ENCODE assay signal across 19 cellular contexts in the genomic region with DNA sequence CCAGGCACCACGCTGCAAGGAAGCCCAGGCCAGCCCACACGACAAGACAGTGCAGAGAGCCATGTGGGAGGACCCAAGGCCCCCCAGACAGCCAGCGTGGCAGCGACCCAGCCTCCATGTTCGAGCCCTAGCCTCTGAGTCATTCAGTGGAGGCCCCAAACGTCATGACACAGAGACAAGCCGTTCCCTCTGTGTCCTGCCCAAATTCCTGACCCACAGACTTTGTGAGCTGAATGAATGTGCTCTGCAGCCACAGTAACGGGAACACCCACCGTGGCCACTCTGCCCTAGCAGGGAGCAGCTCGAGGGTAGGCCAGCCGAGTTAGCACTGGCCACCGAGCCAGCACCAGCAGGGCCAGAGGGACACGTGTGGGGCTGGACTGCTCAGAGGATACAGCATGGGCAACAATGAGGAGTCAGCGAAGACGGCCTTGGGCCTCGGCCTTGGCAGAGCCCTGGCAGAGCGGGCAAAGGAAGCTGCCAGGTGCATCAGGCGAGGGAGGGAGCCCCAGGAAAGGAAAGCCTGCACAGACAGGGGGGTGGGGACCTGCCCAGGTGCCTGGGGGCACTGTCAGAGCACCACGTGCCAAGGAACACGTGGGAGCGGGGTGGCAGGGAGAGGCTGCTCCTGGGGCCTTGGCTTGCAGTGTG. TPM values are rescaled to one million over a fixed set of nuclear protein-coding genes. Genes with fewer than 3 reads are reported as not detected.
A peak's percentile ranks its signal among the peaks of the same experiment; 100 is the strongest.
DNase-seq lines count a peak whose midpoint lies in the region; ATAC-seq, FAIRE-seq and TF ChIP-seq lines count a peak whose summit lies in the region.
"Had no signal": no experiment of that assay in that cellular context is flagged by ENCODE, and none has a peak within 500 bp of the region (broad histone marks: within the 10 kb centered on the region; RNA-seq: fewer than 3 reads in every experiment).

No MANE protein-coding gene starts in this region.

- no peaks in the 10 kb centered on the region for H4K20me1 ChIP-seq in HepG2 (ENCODE audit: insufficient read depth, low read length)

- no peak for TF ChIP-seq RAD21 in HepG2 (CRISPR knock-in tag; IDR thresholded peaks at IDR 0.05)

- TF ChIP-seq CTCF in breast epithelium (IDR thresholded peaks at IDR 0.05) (no peak), HepG2 (CRISPR knock-in tag; IDR thresholded peaks at IDR 0.05) (no peak), right atrium auricular region (IDR thresholded peaks at IDR 0.05) (no peak)

- CTCF ChIA-PET in HepG2 (lab: Yijun Ruan, JAX; ENCODE audit: low intra/inter-chr PET ratio, low total read pairs), result interaction anchor here (1.2 kb wide), 1 partner anchor 149 kb away, joined by 3 read pairs; no protein-coding TSS in a partner anchor

- TF ChIP-seq EP300 in HepG2 (IDR thresholded peaks at IDR 0.05; ENCODE audit: low read depth in 2 of 2, low read length in 2 of 2) (no peak), HepG2 (CRISPR knock-in tag; IDR thresholded peaks at IDR 0.05; ENCODE audit: borderline replicate concordance) (no peak)

- in situ Hi-C loops in HepG2 (cut with HindIII; ENCODE audit: extremely low pct_ligation_motif_present, low pct_unique_long_range_greater_than_20kb), result loop anchor here (5.0 kb wide), 1 partner anchor 153 kb away; no protein-coding TSS in a partner anchor

- H2AFZ ChIP-seq in HepG2 (ENCODE audit: low read length), result no peak overlapping the region

- no peaks in the 10 kb centered on the region for H3K79me2 ChIP-seq in HepG2 (ENCODE audit: insufficient read depth, low read length)

- FAIRE-seq in HepG2 (lab: Jason Lieb, UNC), result no peak
- FAIRE-seq: GM18507, GM19239 had no signal

- DNase-seq in LHCN-M2 (ENCODE audit: low read depth), result peak; percentile 15
- peak; percentile 52 to 78 for DNase-seq in breast epithelium (ENCODE audit: low spot score in 2 of 2)
- DNase-seq in HepG2 (ENCODE audit: low spot score), result no peak
- DNase-seq in substantia nigra (lab: John Stamatoyannopoulos, UW), result peak in 14 of 49 donors; percentile 32 to 79 (median 58)
- DNase-seq in right atrium auricular region (ENCODE audit: low spot score), result no peak
- DNase-seq in T-helper 1 cell, result no peak
- DNase-seq in NCI-H2171 treated with DMSO at 0.1 percent for 48 hours (lab: John Stamatoyannopoulos, UW), result no peak
- DNase-seq: dermis blood vessel endothelial cell; DMS153; NCI-H2081 treated with DMSO at 0.1 percent for 48 hours; NCI-H748 treated with DMSO at 0.1 percent for 48 hours; ovary; stimulated activated CD4-positive, alpha-beta T cell treated with anti-CD3 and anti-CD28 coated beads, Interleukin-4, amount 100 ng/mL, for 4 hours; thyroid gland had no signal

- peak overlapping the region; percentile 38 for H3K4me2 ChIP-seq in HepG2 (ENCODE audit: low read depth, low read length)

- TF ChIP-seq POLR2A in breast epithelium (IDR thresholded peaks at IDR 0.05), result no peak
- no peak for TF ChIP-seq POLR2A in HepG2 (IDR thresholded peaks at IDR 0.05; ENCODE audit: insufficient read depth in 1 of 2, low read depth in 2 of 2, low read length in 2 of 2)

- no peak overlapping the region for H3K4me3 ChIP-seq in breast epithelium
- no peak overlapping the region for H3K4me3 ChIP-seq in HepG2 (replicated peaks in 1 of 3; ENCODE audit: insufficient read depth in 1 of 3, low read depth in 2 of 3, low read length in 3 of 3)
- no peak overlapping the region for H3K4me3 ChIP-seq in right atrium auricular region
- H3K4me3 ChIP-seq: esophagus muscularis mucosa, ovary, thyroid gland had no signal

- WGBS in HepG2 (ENCODE audit: low lambda C conversion rate), result 80% methylated on average over 9 of the region's 21 CpGs

- peaks cover 0 to 8% of the 10 kb centered on the region in 2 donors for H3K4me1 ChIP-seq in breast epithelium
- peaks cover 67% of the 10 kb centered on the region for H3K4me1 ChIP-seq in HepG2 (ENCODE audit: insufficient read depth, low read length)
- H3K4me1 ChIP-seq in right atrium auricular region, result peaks cover 0 to 14% of the 10 kb centered on the region in 2 donors

- H3K36me3 ChIP-seq in breast epithelium (no peaks in the 10 kb centered on the region), HepG2 (replicated peaks in 1 of 2; ENCODE audit: control insufficient read depth in 1 of 2, insufficient read depth in 2 of 2, low read length in 2 of 2) (no peaks in the 10 kb centered on the region), right atrium auricular region (no peaks in the 10 kb centered on the region)
- H3K36me3 ChIP-seq: esophagus muscularis mucosa, ovary, thyroid gland had no signal

- ATAC-seq in HepG2, result peak; percentile 24
- no peak for ATAC-seq in HG02623 (IDR thresholded peaks at IDR 0.05; ENCODE audit: unreplicated experiment)
- ATAC-seq: SK-N-SH treated with all-trans-retinoic acid at 6 μM for 48 hours had no signal

- peak overlapping the region; percentile 52 to 57 for H3K27ac ChIP-seq in breast epithelium
- H3K27ac ChIP-seq in HepG2 (ENCODE audit: extremely low read length, insufficient read depth, low read length), result no peak overlapping the region
- H3K27ac ChIP-seq in substantia nigra (ENCODE audit: low read depth, low read length, poor library complexity, severe bottlenecking), result peak overlapping the region; percentile 74
- no peak overlapping the region for H3K27ac ChIP-seq in right atrium auricular region
- H3K27ac ChIP-seq: esophagus muscularis mucosa, ovary, thyroid gland had no signal

- no peaks in the 10 kb centered on the region for H3K9me3 ChIP-seq in breast epithelium
- no peaks in the 10 kb centered on the region for H3K9me3 ChIP-seq in HepG2 (ENCODE audit: low read length)
- H3K9me3 ChIP-seq in right atrium auricular region, result no peaks in the 10 kb centered on the region
- H3K9me3 ChIP-seq: esophagus muscularis mucosa, ovary, thyroid gland had no signal

- BruUV-seq in HepG2 (replicated peaks; lab: Mats Ljungman, UMichigan), result no TSS peak

- H3K27me3 ChIP-seq in breast epithelium (no peaks in the 10 kb centered on the region), HepG2 (ENCODE audit: control insufficient read depth in 1 of 2, insufficient read depth in 2 of 2, low read length in 2 of 2) (no peaks in the 10 kb centered on the region), right atrium auricular region (no peaks in the 10 kb centered on the region)
- H3K27me3 ChIP-seq: esophagus muscularis mucosa, ovary, thyroid gland had no signal

- H3K9ac ChIP-seq in HepG2 (ENCODE audit: insufficient read depth, low read depth, low read length), result peak overlapping the region; percentile 23; the same call in 1 of the 2 replicates

- POLR2A ChIA-PET in HepG2 (lab: Yijun Ruan, JAX), result interaction anchor here (1.2 to 1.3 kb wide), 3 partner anchors 8 to 51 kb away, joined by 4 read pairs; a partner anchor contains a TSS

- intact Hi-C loops in breast epithelium (cut with DNase I; ENCODE audit: low total_unique reads) (loop anchor here (5.0 kb wide), 1 partner anchor 153 kb away; no protein-coding TSS in a partner anchor), HepG2 (cut with micrococcal nuclease; ENCODE audit: unreplicated experiment) (loop anchor here (5.0 kb wide), 1 partner anchor 38 kb away; no protein-coding TSS in a partner anchor)

RNA-seq across cellular contexts. Expression of a gene that starts 8.6 kb away (rescaled TPM):
- total RNA-seq in LHCN-M2 (2014; rRNA removed), result 29.6 and 35.6 TPM in 2 replicates
- 14.1 TPM for polyA plus RNA-seq in LHCN-M2 (2012)
- total RNA-seq in breast epithelium, result 10 to 100 TPM; 18.9 to 23.6 (median 19.8) TPM
- 18.7 and 20.9 TPM in 2 replicates for total RNA-seq in HepG2 (2016; rRNA removed; fragmentation: Illumina TruSeq; extraction: Trizol)
- total RNA-seq in HepG2 (2016; cell fraction: cytosol; rRNA removed; fragmentation: Illumina TruSeq; extraction: Trizol; ENCODE audit: low read depth), result 4.7 and 6.1 TPM in 2 replicates
- 19.1 and 20.1 TPM in 2 replicates for total RNA-seq in HepG2 (2016; cell fraction: insoluble cytoplasmic fraction; rRNA removed; fragmentation: Illumina TruSeq; extraction: Trizol)
- 11.7 and 12.0 TPM in 2 replicates for total RNA-seq in HepG2 (2016; cell fraction: membrane; rRNA removed; fragmentation: Illumina TruSeq; extraction: Trizol)
- 7.6 and 7.9 TPM in 2 replicates for total RNA-seq in HepG2 (2016; cell fraction: nucleus; rRNA removed; fragmentation: Illumina TruSeq; extraction: Trizol)
- polyA plus RNA-seq in HepG2 (2011; rRNA removed), result 15.5 and 17.6 TPM in 2 replicates
- 19.4 and 26.2 TPM in 2 replicates for polyA plus RNA-seq in HepG2 (2011; cell fraction: cytosol; rRNA removed)
- 9.3 and 10.5 TPM in 2 replicates for polyA plus RNA-seq in HepG2 (2011; cell fraction: nucleus; rRNA removed)
- 10.5 and 11.1 TPM in 2 replicates for polyA plus RNA-seq in HepG2 (2012)
- polyA plus RNA-seq in HepG2 (2016; cell fraction: cytosol; fragmentation: Illumina TruSeq; extraction: Trizol; ENCODE audit: low read depth), result 3.6 and 4.1 TPM in 2 replicates
- polyA plus RNA-seq in HepG2 (2016; cell fraction: insoluble cytoplasmic fraction; fragmentation: Illumina TruSeq; extraction: Trizol; ENCODE audit: low read depth), result 22.2 and 23.4 TPM in 2 replicates
- 7.5 and 8.0 TPM in 2 replicates for polyA plus RNA-seq in HepG2 (2016; cell fraction: membrane; fragmentation: Illumina TruSeq; extraction: Trizol; ENCODE audit: low read depth)
- polyA plus RNA-seq in HepG2 (2016; cell fraction: nucleus; fragmentation: Illumina TruSeq; extraction: Trizol; ENCODE audit: insufficient read depth, low read depth), result 10.3 and 14.0 TPM in 2 replicates
- 5.1 and 16.2 TPM in 2 replicates for polyA minus RNA-seq in HepG2 (2011; rRNA and poly(A)+ RNA removed; ENCODE audit: low replicate concordance)
- 9.3 and 9.9 TPM in 2 replicates for polyA minus RNA-seq in HepG2 (2011; cell fraction: cytosol; rRNA and poly(A)+ RNA removed)
- polyA minus RNA-seq in HepG2 (2011; cell fraction: nucleus; rRNA and poly(A)+ RNA removed), result 5.5 and 7.0 TPM in 2 replicates
- 10 to 100 TPM in 1 of 2 donors, 1 to 10 TPM in 1; 8.4 to 17.4 TPM for total RNA-seq in right atrium auricular region

RNA-seq across cellular contexts. Expression of a gene that starts 14.9 kb away (rescaled TPM):
- total RNA-seq in LHCN-M2 (2014; rRNA removed), result 61.1 and 61.8 TPM in 2 replicates
- polyA plus RNA-seq in LHCN-M2 (2012), result 34.8 TPM
- 10 to 100 TPM; 48.0 to 78.0 (median 70.1) TPM for total RNA-seq in breast epithelium
- total RNA-seq in HepG2 (2016; rRNA removed; fragmentation: Illumina TruSeq; extraction: Trizol), result 76.6 and 124 TPM in 2 replicates
- total RNA-seq in HepG2 (2016; cell fraction: cytosol; rRNA removed; fragmentation: Illumina TruSeq; extraction: Trizol; ENCODE audit: low read depth), result 12.0 and 14.9 TPM in 2 replicates
- total RNA-seq in HepG2 (2016; cell fraction: insoluble cytoplasmic fraction; rRNA removed; fragmentation: Illumina TruSeq; extraction: Trizol), result 82.6 and 130 TPM in 2 replicates
- 36.1 and 39.2 TPM in 2 replicates for total RNA-seq in HepG2 (2016; cell fraction: membrane; rRNA removed; fragmentation: Illumina TruSeq; extraction: Trizol)
- total RNA-seq in HepG2 (2016; cell fraction: nucleus; rRNA removed; fragmentation: Illumina TruSeq; extraction: Trizol), result 35.4 and 41.2 TPM in 2 replicates
- polyA plus RNA-seq in HepG2 (2011; rRNA removed), result 39.9 and 44.8 TPM in 2 replicates
- 29.0 and 43.5 TPM in 2 replicates for polyA plus RNA-seq in HepG2 (2011; cell fraction: cytosol; rRNA removed)
- 12.5 and 20.0 TPM in 2 replicates for polyA plus RNA-seq in HepG2 (2011; cell fraction: nucleus; rRNA removed)
- polyA plus RNA-seq in HepG2 (2012), result 55.6 and 62.7 TPM in 2 replicates
- 6.5 and 6.6 TPM in 2 replicates for polyA plus RNA-seq in HepG2 (2016; cell fraction: cytosol; fragmentation: Illumina TruSeq; extraction: Trizol; ENCODE audit: low read depth)
- 143 and 162 TPM in 2 replicates for polyA plus RNA-seq in HepG2 (2016; cell fraction: insoluble cytoplasmic fraction; fragmentation: Illumina TruSeq; extraction: Trizol; ENCODE audit: low read depth)
- polyA plus RNA-seq in HepG2 (2016; cell fraction: membrane; fragmentation: Illumina TruSeq; extraction: Trizol; ENCODE audit: low read depth), result 21.2 and 21.7 TPM in 2 replicates
- 60.2 and 60.7 TPM in 2 replicates for polyA plus RNA-seq in HepG2 (2016; cell fraction: nucleus; fragmentation: Illumina TruSeq; extraction: Trizol; ENCODE audit: insufficient read depth, low read depth)
- polyA minus RNA-seq in HepG2 (2011; rRNA and poly(A)+ RNA removed; ENCODE audit: low replicate concordance), result 10.4 and 12.8 TPM in 2 replicates
- polyA minus RNA-seq in HepG2 (2011; cell fraction: cytosol; rRNA and poly(A)+ RNA removed), result 13.6 and 15.5 TPM in 2 replicates
- 16.1 and 16.2 TPM in 2 replicates for polyA minus RNA-seq in HepG2 (2011; cell fraction: nucleus; rRNA and poly(A)+ RNA removed)
- total RNA-seq in right atrium auricular region, result 10 to 100 TPM; 58.2 to 65.3 TPM

RNA-seq across cellular contexts. Expression of a gene that starts 30.9 kb away (rescaled TPM):
- total RNA-seq in LHCN-M2 (2014; rRNA removed) (not detected in 2 replicates), breast epithelium (under 1 TPM in 2 of 3 donors, not detected in 1; 0.29 to 0.98 TPM), HepG2 (2016; rRNA removed; fragmentation: Illumina TruSeq; extraction: Trizol) (278 and 348 TPM in 2 replicates), right atrium auricular region (under 1 TPM in 1 of 2 donors, not detected in 1; 0.35 TPM)
- 0.23 TPM for polyA plus RNA-seq in LHCN-M2 (2012)
- total RNA-seq in HepG2 (2016; cell fraction: cytosol; rRNA removed; fragmentation: Illumina TruSeq; extraction: Trizol; ENCODE audit: low read depth), result 36.9 and 39.1 TPM in 2 replicates
- total RNA-seq in HepG2 (2016; cell fraction: insoluble cytoplasmic fraction; rRNA removed; fragmentation: Illumina TruSeq; extraction: Trizol), result 251 and 366 TPM in 2 replicates
- 71.8 and 83.2 TPM in 2 replicates for total RNA-seq in HepG2 (2016; cell fraction: membrane; rRNA removed; fragmentation: Illumina TruSeq; extraction: Trizol)
- 84.8 and 90.9 TPM in 2 replicates for total RNA-seq in HepG2 (2016; cell fraction: nucleus; rRNA removed; fragmentation: Illumina TruSeq; extraction: Trizol)
- 1,649 and 1,898 TPM in 2 replicates for polyA plus RNA-seq in HepG2 (2011; rRNA removed)
- polyA plus RNA-seq in HepG2 (2011; cell fraction: cytosol; rRNA removed), result 422 and 472 TPM in 2 replicates
- polyA plus RNA-seq in HepG2 (2011; cell fraction: nucleus; rRNA removed), result 82.9 and 122 TPM in 2 replicates
- 700 and 2,334 TPM in 2 replicates for polyA plus RNA-seq in HepG2 (2012)
- 30.5 and 35.0 TPM in 2 replicates for polyA plus RNA-seq in HepG2 (2016; cell fraction: cytosol; fragmentation: Illumina TruSeq; extraction: Trizol; ENCODE audit: low read depth)
- 150 and 168 TPM in 2 replicates for polyA plus RNA-seq in HepG2 (2016; cell fraction: insoluble cytoplasmic fraction; fragmentation: Illumina TruSeq; extraction: Trizol; ENCODE audit: low read depth)
- 38.8 and 42.8 TPM in 2 replicates for polyA plus RNA-seq in HepG2 (2016; cell fraction: membrane; fragmentation: Illumina TruSeq; extraction: Trizol; ENCODE audit: low read depth)
- polyA plus RNA-seq in HepG2 (2016; cell fraction: nucleus; fragmentation: Illumina TruSeq; extraction: Trizol; ENCODE audit: insufficient read depth, low read depth), result 79.1 and 81.3 TPM in 2 replicates
- polyA minus RNA-seq in HepG2 (2011; rRNA and poly(A)+ RNA removed; ENCODE audit: low replicate concordance), result 151 and 198 TPM in 2 replicates
- 87.0 and 146 TPM in 2 replicates for polyA minus RNA-seq in HepG2 (2011; cell fraction: cytosol; rRNA and poly(A)+ RNA removed)
- 37.3 and 51.0 TPM in 2 replicates for polyA minus RNA-seq in HepG2 (2011; cell fraction: nucleus; rRNA and poly(A)+ RNA removed)
- total RNA-seq: dermis blood vessel endothelial cell had no signal

RNA-seq across cellular contexts. Expression of a gene that starts 57.9 kb away (rescaled TPM):
- total RNA-seq in LHCN-M2 (2014; rRNA removed) (14.1 and 19.0 TPM in 2 replicates), breast epithelium (10 to 100 TPM; 31.5 to 40.8 (median 31.7) TPM), HepG2 (2016; rRNA removed; fragmentation: Illumina TruSeq; extraction: Trizol) (17.1 and 24.1 TPM in 2 replicates), right atrium auricular region (10 to 100 TPM; 47.5 to 69.4 TPM)
- polyA plus RNA-seq in LHCN-M2 (2012), result 5.3 TPM
- total RNA-seq in HepG2 (2016; cell fraction: cytosol; rRNA removed; fragmentation: Illumina TruSeq; extraction: Trizol; ENCODE audit: low read depth), result 10.8 and 11.4 TPM in 2 replicates
- 17.2 and 22.3 TPM in 2 replicates for total RNA-seq in HepG2 (2016; cell fraction: insoluble cytoplasmic fraction; rRNA removed; fragmentation: Illumina TruSeq; extraction: Trizol)
- 11.9 and 12.9 TPM in 2 replicates for total RNA-seq in HepG2 (2016; cell fraction: membrane; rRNA removed; fragmentation: Illumina TruSeq; extraction: Trizol)
- 25.6 and 32.5 TPM in 2 replicates for total RNA-seq in HepG2 (2016; cell fraction: nucleus; rRNA removed; fragmentation: Illumina TruSeq; extraction: Trizol)
- polyA plus RNA-seq in HepG2 (2011; rRNA removed), result 7.8 and 8.1 TPM in 2 replicates
- 3.8 and 5.9 TPM in 2 replicates for polyA plus RNA-seq in HepG2 (2011; cell fraction: cytosol; rRNA removed)
- 9.7 and 12.4 TPM in 2 replicates for polyA plus RNA-seq in HepG2 (2011; cell fraction: nucleus; rRNA removed)
- polyA plus RNA-seq in HepG2 (2012), result 10.7 and 10.9 TPM in 2 replicates
- polyA plus RNA-seq in HepG2 (2016; cell fraction: cytosol; fragmentation: Illumina TruSeq; extraction: Trizol; ENCODE audit: low read depth), result 0.92 and 1.4 TPM in 2 replicates
- polyA plus RNA-seq in HepG2 (2016; cell fraction: insoluble cytoplasmic fraction; fragmentation: Illumina TruSeq; extraction: Trizol; ENCODE audit: low read depth), result 13.7 and 13.8 TPM in 2 replicates
- polyA plus RNA-seq in HepG2 (2016; cell fraction: membrane; fragmentation: Illumina TruSeq; extraction: Trizol; ENCODE audit: low read depth), result 2.4 and 2.8 TPM in 2 replicates
- 20.4 and 20.5 TPM in 2 replicates for polyA plus RNA-seq in HepG2 (2016; cell fraction: nucleus; fragmentation: Illumina TruSeq; extraction: Trizol; ENCODE audit: insufficient read depth, low read depth)
- polyA minus RNA-seq in HepG2 (2011; rRNA and poly(A)+ RNA removed; ENCODE audit: low replicate concordance), result 22.4 and 23.8 TPM in 2 replicates
- 6.6 and 9.1 TPM in 2 replicates for polyA minus RNA-seq in HepG2 (2011; cell fraction: cytosol; rRNA and poly(A)+ RNA removed)
- polyA minus RNA-seq in HepG2 (2011; cell fraction: nucleus; rRNA and poly(A)+ RNA removed), result 29.7 and 41.5 TPM in 2 replicates

Comparison
In these comparisons a context has a peak if more than half of its experiments do, and no peak if none do; other contexts are left out.
1. DNase-seq: peak in LHCN-M2 (single experiment) and breast epithelium (2 of 2); none in HepG2 (single experiment), right atrium auricular region (single experiment), T-helper 1 cell (0 of 5) and NCI-H2171 treated with DMSO at 0.1 percent for 48 hours (single experiment).
2. H3K27ac ChIP-seq: peak in breast epithelium (2 of 2) and substantia nigra (single experiment); none in HepG2 (single experiment) and right atrium auricular region (0 of 2).
3. RNA of a gene that starts 30.9 kb away (total RNA-seq): 36.9 to 366 TPM in HepG2; 0.35 TPM in right atrium auricular region, 0.29 to 0.98 TPM in breast epithelium and not detected in LHCN-M2; every median in the first group is over 10 times any median in the second.